Comparison of ENCODE assay signal across 1 cellular context in the genomic region with DNA sequence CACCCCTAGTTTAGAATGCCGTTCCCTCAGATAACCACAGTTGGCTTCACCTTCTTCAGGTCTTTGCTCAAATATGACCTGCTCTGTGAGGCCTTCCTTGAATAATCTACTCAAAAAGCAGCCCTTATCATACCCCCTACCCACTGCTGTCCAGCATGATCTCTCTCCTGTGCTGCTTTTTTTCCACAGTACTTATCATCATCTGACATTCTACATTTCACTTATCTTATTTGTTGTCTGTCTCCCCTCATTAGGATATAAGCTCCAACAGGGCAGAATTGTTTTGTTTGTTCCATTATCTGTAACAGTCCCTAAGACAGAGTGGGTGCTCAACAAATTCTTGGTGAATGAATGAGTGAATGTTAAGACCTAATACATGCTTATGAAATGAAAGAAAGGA.
TF ChIP-seq lines count a peak whose summit lies in the region.

No MANE protein-coding gene starts in this region.

TF ChIP-seq in K562, 482 proteins besides CTCF, POLR2A, EP300 and RAD21 (continued from another document):
- no peak for TF ChIP-seq THAP7 (CRISPR knock-in tag; IDR thresholded peaks at IDR 0.05)
- TF ChIP-seq MNT (conservative IDR thresholded peaks at IDR 0.05): peak in 1 of 2 experiments; percentile 35; a peak in 1 of 4 replicates
- TF ChIP-seq NR3C1 (CRISPR knock-in tag; IDR thresholded peaks at IDR 0.05): no peak
- TF ChIP-seq NFIX (CRISPR knock-in tag; IDR thresholded peaks at IDR 0.05; ENCODE audit: low read depth): no peak
